Comparison of ENCODE assay signal across 16 cellular contexts in the genomic region with DNA sequence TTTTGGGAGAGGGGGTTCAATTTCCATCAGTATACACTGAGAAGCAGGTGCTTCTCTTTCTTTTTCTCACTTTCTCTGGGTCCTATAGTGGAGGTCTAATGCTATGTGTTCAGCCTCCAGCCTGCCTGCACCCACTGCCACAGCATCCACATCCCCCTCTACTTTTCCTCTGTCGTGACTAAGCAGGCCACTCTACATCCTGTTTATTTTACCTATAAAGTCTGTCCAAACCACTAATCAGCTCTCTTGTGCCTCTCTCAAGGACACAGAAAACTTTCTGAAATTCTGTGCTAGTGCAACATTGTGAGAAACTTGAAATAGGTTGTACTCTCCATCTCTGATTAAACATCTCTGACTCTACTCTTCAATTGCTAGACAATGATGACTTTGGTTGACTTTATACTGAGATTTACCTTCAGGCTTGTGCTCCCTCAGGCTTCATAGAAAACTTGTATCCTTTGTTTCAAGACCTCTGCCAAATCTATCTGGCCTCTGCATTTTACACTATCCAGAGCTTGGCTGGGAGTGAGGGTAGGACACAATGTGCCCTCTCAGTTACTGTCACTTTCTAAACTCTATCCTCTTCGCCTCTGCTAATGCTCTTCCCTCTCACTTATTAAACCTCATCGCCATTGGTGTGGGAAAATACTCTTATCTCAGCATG. TPM values are rescaled to one million over a fixed set of nuclear protein-coding genes. Genes with fewer than 3 reads are reported as not detected.
DNase-seq lines count a peak whose midpoint lies in the region; ATAC-seq and TF ChIP-seq lines count a peak whose summit lies in the region.
"Had no signal": no experiment of that assay in that cellular context is flagged by ENCODE, and none has a peak within 500 bp of the region (broad histone marks: within the 10 kb centered on the region; RNA-seq: fewer than 3 reads in every experiment).

No MANE protein-coding gene starts in this region.

- H4K8ac ChIP-seq in IMR-90 (ENCODE audit: low read depth in 2 of 2, low read length in 2 of 2): peak overlapping the region; percentile 71 to 78

- no peaks in the 10 kb centered on the region for H3K79me2 ChIP-seq in neural progenitor cell (ENCODE audit: low read depth)

- H3K18ac ChIP-seq in IMR-90 (ENCODE audit: low read depth, low read length): peak overlapping the region; percentile 92

- H3K4ac ChIP-seq in IMR-90 (ENCODE audit: low read depth, low read length): peak overlapping the region; percentile 94

- peaks cover 16% of the 10 kb centered on the region for H3K9me1 ChIP-seq in IMR-90 (ENCODE audit: insufficient read depth, low read length)

- intact Hi-C loops in IMR-90 (cut with micrococcal nuclease): loop anchor here (5.0 kb wide), 2 partner anchors 34 to 59 kb away; no protein-coding TSS in a partner anchor
- intact Hi-C loops in esophagus muscularis mucosa (cut with DNase I): no loop called here

- H3K4me3 ChIP-seq in IMR-90 (ENCODE audit: insufficient read depth, low read depth, low read length): no peak overlapping the region
- H3K4me3 ChIP-seq in esophagus muscularis mucosa: no peak overlapping the region
- no peak overlapping the region for H3K4me3 ChIP-seq in neural progenitor cell

- CTCF ChIA-PET in IMR-90 (lab: Yijun Ruan, JAX): no interaction called here

- H3K27ac Mint-ChIP-seq in neural progenitor cell: peak overlapping the region; percentile 35
- H3K27ac Mint-ChIP-seq: activated B cell treated with CpG ODN at 0.5 μM for 24 hours, memory B cell, type B pancreatic cell had no signal

- peaks cover 25% of the 10 kb centered on the region for H3F3A ChIP-seq in neural progenitor cell (ENCODE audit: low read depth)

- H3K56ac ChIP-seq in IMR-90 (ENCODE audit: extremely low read depth, insufficient read depth, low read length): peak overlapping the region; percentile 60; the same call in 1 of the 2 replicates

- H2BK20ac ChIP-seq in IMR-90 (ENCODE audit: low read depth, low read length): peak overlapping the region; percentile 99

- in situ Hi-C loops in IMR-90 (cut with MboI; ENCODE audit: low sequenced_read_pairs): no loop called here

- peaks cover 27% of the 10 kb centered on the region for H3K4me1 ChIP-seq in IMR-90 (ENCODE audit: control insufficient read depth, insufficient read depth, low read length)
- peaks cover 28 to 49% (median 45%) of the 10 kb centered on the region in 4 donors for H3K4me1 ChIP-seq in esophagus muscularis mucosa
- peaks cover 43% of the 10 kb centered on the region for H3K4me1 ChIP-seq in neural progenitor cell

- peak overlapping the region; percentile 85 for H3K23ac ChIP-seq in IMR-90 (ENCODE audit: low read depth, low read length)

- H3K4me1 Mint-ChIP-seq in neural progenitor cell: peaks cover 34% of the 10 kb centered on the region
- H3K4me1 Mint-ChIP-seq: activated B cell treated with CpG ODN at 0.5 μM for 24 hours had no signal

- no peaks in the 10 kb centered on the region for H3K9me3 Mint-ChIP-seq in neural progenitor cell
- H3K9me3 Mint-ChIP-seq: activated B cell treated with CpG ODN at 0.5 μM for 24 hours, memory B cell had no signal

- peak overlapping the region; percentile 85 for H3K14ac ChIP-seq in IMR-90 (replicated peaks; ENCODE audit: low read depth, low read length)

- no peaks in the 10 kb centered on the region for H3K79me1 ChIP-seq in IMR-90 (ENCODE audit: low read depth in 1 of 2, low read length in 2 of 2)

- DNase-seq in AG09319 (ENCODE audit: extremely low read depth, low read depth) (peak; percentile 32), IMR-90 (peak; percentile 57), esophagus muscularis mucosa (ENCODE audit: extremely low spot score) (no peak), neural progenitor cell (ENCODE audit: low spot score) (no peak), T-helper 9 cell (no peak), NCI-H1436 treated with DMSO at 0.1 percent for 48 hours (lab: John Stamatoyannopoulos, UW) (no peak), GM19240 (ENCODE audit: insufficient read length, low spot score) (no peak)
- DNase-seq: activated B cell treated with CpG ODN at 0.5 μM for 24 hours; AML-193; cortex of kidney; NCI-H1048; NK-92 treated with Interleukin-12 subunit alpha and Interleukin-12 subunit beta, amount 100 ng/mL, for 24 hours had no signal

- BruUV-seq in IMR-90 (replicated peaks; lab: Mats Ljungman, UMichigan): no TSS peak

- no CpG with 5 or more reads among the region's 3 CpGs for WGBS in IMR-90 (ENCODE audit: extremely low coverage in 2 of 2, insufficient read length in 1 of 2), 2 experiments
- 28% methylated on average over 3 of the region's 3 CpGs for whole genome bisulfite sequencing in esophagus muscularis mucosa

- no peak for TF ChIP-seq EP300 in esophagus muscularis mucosa (IDR thresholded peaks at IDR 0.05)

- peak overlapping the region; percentile 54; the same call in 1 of the 2 replicates for H3K27ac ChIP-seq in IMR-90 (ENCODE audit: insufficient read depth, low read length)
- peak overlapping the region; percentile 42 to 64 (median 56) for H3K27ac ChIP-seq in esophagus muscularis mucosa (replicated peaks in 1 of 4)
- H3K27ac ChIP-seq in neural progenitor cell: peak overlapping the region; percentile 85

- peak overlapping the region; percentile 84; the same call in 2 of the 3 replicates for H2BK15ac ChIP-seq in IMR-90 (ENCODE audit: low read depth, low read length)

- no peak for TF ChIP-seq RAD21 in IMR-90 (IDR thresholded peaks at IDR 0.05; ENCODE audit: low read length)

- H3K36me3 ChIP-seq in IMR-90 (ENCODE audit: control insufficient read depth, insufficient read depth, low read length) (no peaks in the 10 kb centered on the region), esophagus muscularis mucosa (no peaks in the 10 kb centered on the region), neural progenitor cell (no peaks in the 10 kb centered on the region)

- peaks cover 7% of the 10 kb centered on the region for H3K27me3 Mint-ChIP-seq in neural progenitor cell (ENCODE audit: insufficient read depth, low read depth)
- H3K27me3 Mint-ChIP-seq: activated B cell treated with CpG ODN at 0.5 μM for 24 hours, memory B cell had no signal

- H3K9me3 ChIP-seq in IMR-90 (ENCODE audit: control insufficient read depth, insufficient read depth, low read length): no peaks in the 10 kb centered on the region
- H3K9me3 ChIP-seq in esophagus muscularis mucosa: no peaks in the 10 kb centered on the region
- H3K9me3 ChIP-seq in neural progenitor cell (ENCODE audit: low read depth): no peaks in the 10 kb centered on the region

- dilution Hi-C loops in IMR-90 (cut with HindIII; ENCODE audit: low sequenced_read_pairs, unreplicated experiment): no loop called here

- H2AFZ ChIP-seq in IMR-90 (replicated peaks; ENCODE audit: low read length, poor library complexity) (no peak overlapping the region), neural progenitor cell (replicated peaks) (no peak overlapping the region)

- H3K4me3 Mint-ChIP-seq in neural progenitor cell: no peak overlapping the region
- H3K4me3 Mint-ChIP-seq: activated B cell treated with CpG ODN at 0.5 μM for 24 hours, memory B cell, type B pancreatic cell had no signal

- H3K4me2 ChIP-seq in IMR-90 (ENCODE audit: low read depth, low read length) (peak overlapping the region; percentile 23; the same call in 1 of the 2 replicates), neural progenitor cell (peak overlapping the region; percentile 25)

- H2BK5ac ChIP-seq in IMR-90 (ENCODE audit: low read depth, low read length, poor library complexity, severe bottlenecking): peak overlapping the region; percentile 86

- TF ChIP-seq POLR2A in IMR-90 (IDR thresholded peaks at IDR 0.05; ENCODE audit: low read depth, low read length): no peak
- no peak for TF ChIP-seq POLR2A in esophagus muscularis mucosa (IDR thresholded peaks at IDR 0.05; ENCODE audit: low read depth)

- peak overlapping the region; percentile 98 for H2BK120ac ChIP-seq in IMR-90 (ENCODE audit: low read depth, low read length)

- TF ChIP-seq CTCF in AG09319 (IDR thresholded peaks at IDR 0.05; ENCODE audit: low read depth, low read length) (no peak), IMR-90 (conservative IDR thresholded peaks at IDR 0.05; ENCODE audit: low read depth, low read length) (no peak), esophagus muscularis mucosa (IDR thresholded peaks at IDR 0.05) (no peak), neural progenitor cell (IDR thresholded peaks at IDR 0.05) (no peak)

- H2AK9ac ChIP-seq in IMR-90 (replicated peaks; ENCODE audit: low read depth, low read length, poor library complexity): no peak overlapping the region

- H4K91ac ChIP-seq in IMR-90 (ENCODE audit: insufficient read depth, low read depth, low read length): peak overlapping the region; percentile 93

- no peaks in the 10 kb centered on the region for H3K27me3 ChIP-seq in IMR-90 (ENCODE audit: control insufficient read depth, insufficient read depth, low read length)
- no peaks in the 10 kb centered on the region for H3K27me3 ChIP-seq in esophagus muscularis mucosa
- no peaks in the 10 kb centered on the region for H3K27me3 ChIP-seq in neural progenitor cell

- POLR2A ChIA-PET in IMR-90 (lab: Charles Lee; ENCODE audit: unreplicated experiment): no interaction called here

- peak overlapping the region; percentile 83 for H2AK5ac ChIP-seq in IMR-90 (ENCODE audit: low read depth, low read length)

- peak overlapping the region; percentile 96 for H4K5ac ChIP-seq in IMR-90 (ENCODE audit: low read depth, low read length)

- peak; percentile 46 for ATAC-seq in IMR-90 (ENCODE audit: low read depth)
- ATAC-seq in GM18907 (IDR thresholded peaks at IDR 0.05; ENCODE audit: unreplicated experiment): no peak

- H4K20me1 ChIP-seq in IMR-90 (ENCODE audit: insufficient read depth, low read length) (no peaks in the 10 kb centered on the region), neural progenitor cell (ENCODE audit: low read depth) (no peaks in the 10 kb centered on the region)

- H3K9ac ChIP-seq in IMR-90 (ENCODE audit: low read depth, low read length): peak overlapping the region; percentile 32; the same call in 1 of the 2 replicates
- no peak overlapping the region for H3K9ac ChIP-seq in neural progenitor cell

- H3K36me3 Mint-ChIP-seq in neural progenitor cell: no peaks in the 10 kb centered on the region
- H3K36me3 Mint-ChIP-seq: memory B cell, type B pancreatic cell had no signal

TF ChIP-seq in IMR-90, 13 proteins besides CTCF, POLR2A, EP300 and RAD21 (continues in another document):
- TF ChIP-seq, protein P1, sequence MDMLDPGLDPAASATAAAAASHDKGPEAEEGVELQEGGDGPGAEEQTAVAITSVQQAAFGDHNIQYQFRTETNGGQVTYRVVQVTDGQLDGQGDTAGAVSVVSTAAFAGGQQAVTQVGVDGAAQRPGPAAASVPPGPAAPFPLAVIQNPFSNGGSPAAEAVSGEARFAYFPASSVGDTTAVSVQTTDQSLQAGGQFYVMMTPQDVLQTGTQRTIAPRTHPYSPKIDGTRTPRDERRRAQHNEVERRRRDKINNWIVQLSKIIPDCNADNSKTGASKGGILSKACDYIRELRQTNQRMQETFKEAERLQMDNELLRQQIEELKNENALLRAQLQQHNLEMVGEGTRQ (IDR thresholded peaks at IDR 0.05; ENCODE audit: low read depth, low read length): no peak
- no peak for TF ChIP-seq NFE2L2 (IDR thresholded peaks at IDR 0.05; ENCODE audit: low read depth, low read length)

RNA-seq across cellular contexts. Expression of a gene that starts 28.0 kb away (rescaled TPM):
- not detected in 2 replicates for total RNA-seq in IMR-90 (2012; rRNA removed)
- polyA plus RNA-seq in IMR-90 (2012; rRNA removed): not detected in 2 replicates
- polyA plus RNA-seq in IMR-90 (2012; cell fraction: cytosol; rRNA removed): not detected in 2 replicates
- polyA plus RNA-seq in IMR-90 (2012; cell fraction: nucleus; rRNA removed; ENCODE audit: low replicate concordance): not detected in 2 replicates
- total RNA-seq in esophagus muscularis mucosa: under 1 TPM; under 0.01 to 0.33 (median 0.15) TPM
- not detected in 2 replicates for total RNA-seq in neural progenitor cell (ENCODE audit: low replicate concordance)
- total RNA-seq: activated B cell treated with CpG ODN at 0.5 μM for 24 hours, osteocyte had no signal

Comparison
In these comparisons a context has a peak if more than half of its experiments do, and no peak if none do; other contexts are left out.
1. DNase-seq: peak in AG09319 (single experiment) and IMR-90 (single experiment); none in esophagus muscularis mucosa (single experiment), neural progenitor cell (single experiment), T-helper 9 cell (single experiment), NCI-H1436 treated with DMSO at 0.1 percent for 48 hours (single experiment) and GM19240 (single experiment).
2. Peak in every context shown above with its lines, with median percentiles within 50 percentile points of each other: H3K27ac ChIP-seq.